Comparison of ENCODE assay signal across 8 cellular contexts in genomic region chr7:156950381-156950858, GRCh38. TPM values are rescaled to one million over a fixed set of nuclear protein-coding genes. Genes with fewer than 3 reads are reported as not detected.
DNase-seq lines count a peak whose midpoint lies in the region; ATAC-seq, FAIRE-seq and TF ChIP-seq lines count a peak whose summit lies in the region.

No MANE protein-coding gene starts in this region.

- no peak overlapping the region for H2BK5ac ChIP-seq in trophoblast cell (ENCODE audit: low read depth, low read length, poor library complexity)

- no peak overlapping the region for H3K18ac ChIP-seq in trophoblast cell (ENCODE audit: low read length)

- peaks cover 6% of the 10 kb centered on the region for H3K79me2 ChIP-seq in trophoblast cell (ENCODE audit: control insufficient read depth, insufficient read depth, low read length, poor library complexity)

- no peak overlapping the region for H3K27ac ChIP-seq in trophoblast cell (ENCODE audit: low read depth, low read length)

- H2BK120ac ChIP-seq in trophoblast cell (ENCODE audit: insufficient read depth, low read length, poor library complexity) = no peak overlapping the region

- FAIRE-seq in GM19239 (lab: Jason Lieb, UNC) (peak; percentile 23), HTR-8/SVneo (lab: Jason Lieb, UNC) (no peak)

- H3K27me3 ChIP-seq in trophoblast cell (ENCODE audit: insufficient read depth, low read length) = no peaks in the 10 kb centered on the region

- H3K23ac ChIP-seq in trophoblast cell (ENCODE audit: low read length) = no peak overlapping the region

- no peaks in the 10 kb centered on the region for H3K9me3 ChIP-seq in trophoblast cell (ENCODE audit: insufficient read depth, low read depth, low read length)

- H3K4me3 ChIP-seq in epithelial cell of proximal tubule (ENCODE audit: low read depth, low read length) (peak overlapping the region; percentile 92), trophoblast cell (ENCODE audit: low read depth, low read length) (peak overlapping the region; percentile 83)

- peak overlapping the region; percentile 68 for H3K9ac ChIP-seq in trophoblast cell (ENCODE audit: low read length)

- DNase-seq in GM19239 (ENCODE audit: insufficient read length, low spot score) = no peak
- DNase-seq in OCI-M1 (lab: John Stamatoyannopoulos, UW) = peak; percentile 30
- no peak for DNase-seq in epithelial cell of proximal tubule (ENCODE audit: low read depth)
- peak in 1 of 2 donors; percentile 18 for DNase-seq in trophoblast cell
- no peak for DNase-seq in HTR-8/SVneo (ENCODE audit: insufficient read length, low spot score)

- H4K8ac ChIP-seq in trophoblast cell (ENCODE audit: low read depth, low read length) = peak overlapping the region; percentile 99

- peak overlapping the region; percentile 99 for H4K12ac ChIP-seq in trophoblast cell (ENCODE audit: low read depth, low read length)

- WGBS in trophoblast cell (ENCODE audit: extremely low coverage, insufficient coverage, insufficient read length) = no CpG with 5 or more reads among the region's 21 CpGs

- ATAC-seq in GM21786 (IDR thresholded peaks at IDR 0.05; ENCODE audit: unreplicated experiment) (no peak), GM21723 (IDR thresholded peaks at IDR 0.05; ENCODE audit: unreplicated experiment) (no peak), GM19324 (IDR thresholded peaks at IDR 0.05; ENCODE audit: low FRiP score, unreplicated experiment) (no peak)

- H3K36me3 ChIP-seq in trophoblast cell (ENCODE audit: control insufficient read depth in 1 of 2, insufficient read depth in 2 of 2, low read length in 2 of 2) = peaks cover 15 to 27% of the 10 kb centered on the region in 2 experiments

- H3K14ac ChIP-seq in trophoblast cell (ENCODE audit: low read length) = no peak overlapping the region

- peak overlapping the region; percentile 24 for H3K4ac ChIP-seq in trophoblast cell (ENCODE audit: low read depth, low read length)

- peaks cover 4% of the 10 kb centered on the region for H3K79me1 ChIP-seq in trophoblast cell (ENCODE audit: low read length)

- H4K91ac ChIP-seq in trophoblast cell (ENCODE audit: low read depth, low read length) = no peak overlapping the region

- no peak for TF ChIP-seq CTCF in epithelial cell of proximal tubule (conservative IDR thresholded peaks at IDR 0.05; ENCODE audit: low read depth, low read length)

- no peak overlapping the region for H2AFZ ChIP-seq in trophoblast cell (ENCODE audit: insufficient read depth, low read length, poor library complexity)

- H2AK5ac ChIP-seq in trophoblast cell (ENCODE audit: low read length) = no peak overlapping the region

- H2BK12ac ChIP-seq in trophoblast cell (ENCODE audit: low read length) = no peak overlapping the region

- H3K4me2 ChIP-seq in trophoblast cell (ENCODE audit: low read length) = peak overlapping the region; percentile 96

- H3K4me1 ChIP-seq in trophoblast cell (ENCODE audit: control insufficient read depth in 1 of 2, insufficient read depth in 2 of 2, low read length in 2 of 2) = peaks cover 2 to 10% of the 10 kb centered on the region in 2 experiments

RNA-seq across cellular contexts. Expression of gene NOM1, which starts 0.9 kb away (rescaled TPM):
- 8.9 and 17.7 TPM in 2 replicates for total RNA-seq in epithelial cell of proximal tubule
- polyA plus RNA-seq in trophoblast cell (2013) = 8.4 and 9.2 TPM in 2 replicates

RNA-seq across cellular contexts. Expression of gene LMBR1, which starts 57.4 kb away (rescaled TPM):
- 27.5 and 34.6 TPM in 2 replicates for total RNA-seq in epithelial cell of proximal tubule
- 25.7 and 29.0 TPM in 2 replicates for polyA plus RNA-seq in trophoblast cell (2013)
